ENCODE assay signal across 9 cellular contexts in genomic region chr2:231680284-231680991, GRCh38. TPM values are rescaled to one million over a fixed set of nuclear protein-coding genes. Genes with fewer than 3 reads are reported as not detected.
A peak's percentile ranks its signal among the peaks of the same experiment; 100 is the strongest.
DNase-seq lines count a peak whose midpoint lies in the region; ATAC-seq and TF ChIP-seq lines count a peak whose summit lies in the region.
"Had no signal": no experiment of that assay in that cellular context is flagged by ENCODE, and none has a peak within 500 bp of the region (broad histone marks: within the 10 kb centered on the region; RNA-seq: fewer than 3 reads in every experiment).

No MANE protein-coding gene starts in this region.

- H3K27ac ChIP-seq in RWPE1, result peak overlapping the region; percentile 97

- POLR2A ChIA-PET in RWPE1 (lab: Yijun Ruan, JAX; ENCODE audit: low non-redundant PET), result interaction anchor here (0.6 to 1.1 kb wide), 3 partner anchors 28 to 121 kb away, joined by 3 to 5 read pairs (median 4); partner anchors contain the start of gene PTMA

- ATAC-seq in sciatic nerve (peak; percentile 0), GM21390 (IDR thresholded peaks at IDR 0.05; ENCODE audit: unreplicated experiment) (no peak)

- CTCF ChIA-PET in RWPE1 (lab: Yijun Ruan, JAX), result interaction anchor here (0.6 to 8.1 kb wide), 6 partner anchors 26 to 83 kb away, joined by 3 to 111 read pairs (median 3); partner anchors contain the start of gene PTMA

- no peak overlapping the region for H3K27ac Mint-ChIP-seq in activated naive CD4-positive, alpha-beta T cell treated with anti-CD3 and anti-CD28 coated beads, Interleukin-2, amount 50 U/mL, for 24 hours

- H3K4me1 Mint-ChIP-seq in activated naive CD4-positive, alpha-beta T cell treated with anti-CD3 and anti-CD28 coated beads, Interleukin-2, amount 50 U/mL, for 24 hours, result peaks cover 9% of the 10 kb centered on the region

- no peaks in the 10 kb centered on the region for H3K36me3 Mint-ChIP-seq in activated naive CD4-positive, alpha-beta T cell treated with anti-CD3 and anti-CD28 coated beads, Interleukin-2, amount 50 U/mL, for 24 hours
- H3K36me3 Mint-ChIP-seq: brain had no signal

- peak overlapping the region; percentile 54 for H3K4me3 ChIP-seq in fibroblast of villous mesenchyme (ENCODE audit: low read depth, low read length)

- TF ChIP-seq CTCF in RWPE1 (conservative IDR thresholded peaks at IDR 0.05; ENCODE audit: low read depth), result no peak
- TF ChIP-seq CTCF in fibroblast of villous mesenchyme (IDR thresholded peaks at IDR 0.05; ENCODE audit: insufficient read depth, low read depth, low read length), result no peak

- peaks cover 11% of the 10 kb centered on the region for H3K27me3 Mint-ChIP-seq in activated naive CD4-positive, alpha-beta T cell treated with anti-CD3 and anti-CD28 coated beads, Interleukin-2, amount 50 U/mL, for 24 hours

- H3K9me3 Mint-ChIP-seq in activated naive CD4-positive, alpha-beta T cell treated with anti-CD3 and anti-CD28 coated beads, Interleukin-2, amount 50 U/mL, for 24 hours, result no peaks in the 10 kb centered on the region

- intact Hi-C loops in sciatic nerve (cut with DNase I), result no loop called here

- peak overlapping the region; percentile 54 for H3K4me3 Mint-ChIP-seq in activated naive CD4-positive, alpha-beta T cell treated with anti-CD3 and anti-CD28 coated beads, Interleukin-2, amount 50 U/mL, for 24 hours

- no peak for DNase-seq in activated naive CD4-positive, alpha-beta T cell treated with anti-CD3 and anti-CD28 coated beads, Interleukin-2, amount 50 U/mL, for 16 hours
- DNase-seq in RWPE1 (ENCODE audit: low spot score) (peak; percentile 68), fibroblast of villous mesenchyme (ENCODE audit: low read depth) (no peak), sciatic nerve (ENCODE audit: low spot score) (no peak), GOT3 (lab: John Stamatoyannopoulos, UW) (no peak), Ammon's horn (ENCODE audit: low spot score) (no peak)

RNA-seq across cellular contexts. Expression of gene PTMA, which starts 27.9 kb away (rescaled TPM):
- total RNA-seq in fibroblast of villous mesenchyme (598 and 694 TPM in 2 replicates), sciatic nerve (779 TPM)
